In the genomic region with DNA sequence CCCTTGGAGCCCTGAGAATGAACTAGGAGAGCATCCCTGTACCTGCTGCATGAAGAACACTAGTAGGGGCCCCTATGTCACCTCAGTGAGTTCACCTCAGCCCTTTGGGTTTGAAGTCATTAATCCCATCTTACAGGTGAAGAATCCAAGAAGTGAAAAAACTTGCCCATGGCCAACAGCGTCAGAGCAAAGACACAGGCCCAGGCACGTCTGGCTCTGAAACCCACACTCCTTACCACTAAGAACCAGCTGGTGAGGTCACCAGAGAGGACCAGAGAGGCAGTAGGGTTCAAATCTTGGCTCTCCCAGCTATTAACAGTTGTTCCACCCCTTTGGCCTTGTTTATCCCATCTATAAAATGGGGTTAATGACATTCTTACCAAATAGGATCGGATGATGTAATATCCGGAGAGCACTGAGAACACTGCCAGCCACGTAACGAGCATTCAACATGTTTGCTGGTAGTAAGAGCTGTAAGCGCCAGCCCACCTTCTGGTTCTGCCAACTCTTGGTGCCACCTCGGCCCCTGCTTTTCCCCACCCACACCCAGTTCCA, we compare ENCODE assay signal across 27 cellular contexts. TPM values are rescaled to one million over a fixed set of nuclear protein-coding genes. Genes with fewer than 3 reads are reported as not detected.
"Had no signal": no experiment of that assay in that cellular context is flagged by ENCODE, and none has a peak within 500 bp of the region (broad histone marks: within the 10 kb centered on the region; RNA-seq: fewer than 3 reads in every experiment).

No MANE protein-coding gene starts in this region.

- H3K36me3 ChIP-seq: ascending aorta had no signal

- H3K27me3 ChIP-seq: ascending aorta had no signal

- ATAC-seq: activated CD8-positive, alpha-beta T cell treated with anti-CD3 and anti-CD28 coated beads, Interleukin-2, amount 10 ng/mL, durations not matched to agents 7 days and 5 days had no signal

- FAIRE-seq: RCC 7860 had no signal

- H3K4me3 ChIP-seq: ascending aorta, PC-9 had no signal

- H3K27me3 Mint-ChIP-seq: activated naive CD4-positive, alpha-beta T cell treated with anti-CD3 and anti-CD28 coated beads, Interleukin-2, amount 50 U/mL, for 24 hours had no signal

- H2AFZ ChIP-seq: PC-9 had no signal

- H3K36me3 Mint-ChIP-seq: activated naive CD8-positive, alpha-beta T cell treated with anti-CD3 and anti-CD28 coated beads, Interleukin-2, amount 10 ng/mL, durations not matched to agents 7 days and 5 days had no signal

- H3K27ac Mint-ChIP-seq: activated B cell treated with CpG ODN at 0.5 μM for 24 hours; activated CD8-positive, alpha-beta T cell treated with anti-CD3 and anti-CD28 coated beads, Interleukin-2, amount 10 ng/mL, durations not matched to agents 7 days and 5 days; activated naive CD8-positive, alpha-beta T cell treated with anti-CD3 and anti-CD28 coated beads, Interleukin-2, amount 10 ng/mL, durations not matched to agents 7 days and 5 days; activated T-cell treated with anti-CD3 and anti-CD28 coated beads, Interleukin-2, amount 50 U/mL, for 24 hours; activated T-helper 2 cell treated with anti-CD3 and anti-CD28 coated beads, Interferon-gamma antibody, Interleukin-2, Interleukin-4, amounts not matched to agents 10 μg/mL and 5 μg/mL and 100 μg/mL, durations not matched to agents 14 hours and 24 hours and 36 hours had no signal

- H3K4me3 Mint-ChIP-seq: activated B cell treated with CpG ODN at 0.5 μM for 24 hours; activated CD8-positive, alpha-beta T cell treated with anti-CD3 and anti-CD28 coated beads, Interleukin-2, amount 10 ng/mL, durations not matched to agents 7 days and 5 days; activated naive CD4-positive, alpha-beta T cell treated with anti-CD3 and anti-CD28 coated beads, Interleukin-2, amount 50 U/mL, for 24 hours; activated naive CD8-positive, alpha-beta T cell treated with anti-CD3 and anti-CD28 coated beads, Interleukin-2, amount 10 ng/mL, durations not matched to agents 7 days and 5 days; activated T-cell treated with anti-CD3 and anti-CD28 coated beads, Interleukin-2, amount 50 U/mL, for 24 hours had no signal

- H3K9me3 Mint-ChIP-seq: activated B cell treated with CpG ODN at 0.5 μM for 24 hours; activated naive CD4-positive, alpha-beta T cell treated with anti-CD3 and anti-CD28 coated beads, Interleukin-2, amount 50 U/mL, for 24 hours had no signal

- DNase-seq: activated B cell treated with CpG ODN at 0.5 μM for 24 hours; activated CD4-positive, alpha-beta T cell treated with anti-CD3 and anti-CD28 coated beads for 4 hours; activated CD8-positive, alpha-beta T cell treated with anti-CD3 and anti-CD28 coated beads, Interleukin-2, amount 10 ng/mL, durations not matched to agents 7 days and 5 days; activated gamma-delta T cell; activated naive CD8-positive, alpha-beta T cell treated with anti-CD3 and anti-CD28 coated beads, Interleukin-2, amount 10 ng/mL, durations not matched to agents 7 days and 5 days; activated T-cell treated with anti-CD3 and anti-CD28 coated beads, Interleukin-2, amount 50 U/mL, for 24 hours; amygdala; MM.1S; MV-4-11; NCI-H1092; NCI-H1436 treated with DMSO at 0.1 percent for 48 hours; NCI-H2029; NCI-H345; NCI-H524 treated with DMSO at 0.1 percent for 48 hours; NK-92 treated with Interleukin-12 subunit alpha and Interleukin-12 subunit beta, amount 100 ng/mL, for 24 hours; PC-9; Right ventricle myocardium superior; SW 1271; T-helper 2 cell; T-helper 9 cell had no signal

- H3K4me2 ChIP-seq: PC-9 had no signal

- H3K27ac ChIP-seq: ascending aorta, PC-9, VCaP had no signal

RNA-seq across cellular contexts. Expression of a gene that starts 8.8 kb away (rescaled TPM):
- total RNA-seq: activated CD8-positive, alpha-beta T cell treated with anti-CD3 and anti-CD28 coated beads, Interleukin-2, amount 10 ng/mL, durations not matched to agents 7 days and 5 days; cardiac septum; Right ventricle myocardium superior had no signal

RNA-seq across cellular contexts. Expression of a gene that starts 43.0 kb away (rescaled TPM):
- total RNA-seq: NCI-H460 had no signal
